In the genomic region with DNA sequence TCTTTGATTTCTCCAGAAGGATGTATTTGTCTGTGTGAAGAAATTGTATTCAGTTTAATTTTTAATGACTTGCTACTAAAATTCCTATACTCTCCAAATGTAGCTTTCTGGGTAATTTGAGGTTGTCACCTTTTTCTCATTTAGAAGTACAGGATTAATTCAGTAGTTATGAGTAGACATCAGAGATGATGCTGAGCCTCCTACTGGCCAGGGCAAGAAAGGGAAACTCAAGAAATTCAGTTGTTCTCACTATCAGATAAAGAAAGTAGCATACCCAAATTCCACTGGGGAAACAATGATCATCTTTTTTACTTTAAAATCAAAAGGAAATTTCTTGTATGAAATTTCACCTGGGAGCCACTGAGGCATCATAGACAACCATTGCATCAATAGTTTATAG, we compare ENCODE assay signal across 15 cellular contexts.
DNase-seq lines count a peak whose midpoint lies in the region; ATAC-seq and TF ChIP-seq lines count a peak whose summit lies in the region.
"Had no signal": no experiment of that assay in that cellular context is flagged by ENCODE, and none has a peak within 500 bp of the region (broad histone marks: within the 10 kb centered on the region; RNA-seq: fewer than 3 reads in every experiment).

No MANE protein-coding gene starts in this region.

- no peaks in the 10 kb centered on the region for H3F3A ChIP-seq in GM23338 (replicated peaks; ENCODE audit: low read depth)

- no peak overlapping the region for H3K27ac ChIP-seq in GM23338 (ENCODE audit: low read depth)
- H3K27ac ChIP-seq in RWPE1, result no peak overlapping the region

- H3K79me2 ChIP-seq in GM23338 (replicated peaks; ENCODE audit: insufficient read depth), result no peaks in the 10 kb centered on the region

- H3K36me3 ChIP-seq in BE2C (no peaks in the 10 kb centered on the region), GM23338 (ENCODE audit: insufficient read depth) (peaks cover 4% of the 10 kb centered on the region; the same call in 1 of the 2 replicates)
- H3K36me3 ChIP-seq: HAP-1 had no signal

- no peaks in the 10 kb centered on the region for H3K4me1 Mint-ChIP-seq in GM23338
- H3K4me1 Mint-ChIP-seq: activated naive CD8-positive, alpha-beta T cell treated with anti-CD3 and anti-CD28 coated beads, Interleukin-2, amount 10 ng/mL, durations not matched to agents 7 days and 5 days; naive thymus-derived CD4-positive, alpha-beta T cell had no signal

- DNase-seq in BE2C (no peak), GM23338 (ENCODE audit: low spot score) (peak; percentile 24), RKO (ENCODE audit: low spot score) (peak; percentile 5), fibroblast of mammary gland (ENCODE audit: low read depth) (peak; percentile 24), NCI-H524 treated with DMSO at 0.1 percent for 48 hours (lab: John Stamatoyannopoulos, UW) (no peak), RWPE1 (ENCODE audit: low spot score) (no peak)
- no peak for DNase-seq in stimulated activated CD4-positive, alpha-beta T cell treated with anti-CD3 and anti-CD28 coated beads, Interleukin-2, amount 100 ng/mL, for 48 hours
- DNase-seq: activated naive CD8-positive, alpha-beta T cell treated with anti-CD3 and anti-CD28 coated beads, Interleukin-2, amount 10 ng/mL, durations not matched to agents 7 days and 5 days; dermis blood vessel endothelial cell; naive thymus-derived CD4-positive, alpha-beta T cell; NCI-H1105 treated with DMSO at 0.1 percent for 48 hours had no signal

- peaks cover 12% of the 10 kb centered on the region for H3K9me3 Mint-ChIP-seq in GM23338

- H3K27me3 Mint-ChIP-seq in GM23338 (ENCODE audit: insufficient read depth, low read depth, poor library complexity), result no peaks in the 10 kb centered on the region
- H3K27me3 Mint-ChIP-seq: activated naive CD8-positive, alpha-beta T cell treated with anti-CD3 and anti-CD28 coated beads, Interleukin-2, amount 10 ng/mL, durations not matched to agents 7 days and 5 days; naive thymus-derived CD4-positive, alpha-beta T cell had no signal

- CTCF ChIA-PET in RWPE1 (lab: Yijun Ruan, JAX), result interaction anchor here (0.7 kb wide), 1 partner anchor 738 kb away, joined by 3 read pairs; no protein-coding TSS in a partner anchor

- TF ChIP-seq CTCF in BE2C (IDR thresholded peaks at IDR 0.05; ENCODE audit: low read depth, low read length), result peak; percentile 13; the same call in 1 of the 2 replicates
- TF ChIP-seq CTCF in GM23338 (conservative IDR thresholded peaks at IDR 0.05; ENCODE audit: low read depth in 2 of 2), result peak; percentile 51 to 52
- TF ChIP-seq CTCF in fibroblast of mammary gland (conservative IDR thresholded peaks at IDR 0.05; ENCODE audit: control insufficient read depth, insufficient read depth, low read depth, low read length), result peak; percentile 61
- TF ChIP-seq CTCF in RWPE1 (conservative IDR thresholded peaks at IDR 0.05; ENCODE audit: low read depth), result no peak

- H3K4me3 ChIP-seq in BE2C (ENCODE audit: low read depth, low read length), result no peak overlapping the region
- no peak overlapping the region for H3K4me3 ChIP-seq in GM23338
- no peak overlapping the region for H3K4me3 ChIP-seq in fibroblast of mammary gland (ENCODE audit: control insufficient read depth, low read depth, low read length)
- H3K4me3 ChIP-seq: HAP-1 had no signal

- H3K4me1 ChIP-seq in BE2C (no peaks in the 10 kb centered on the region), GM23338 (ENCODE audit: insufficient read depth) (no peaks in the 10 kb centered on the region)
- H3K4me1 ChIP-seq: HAP-1 had no signal

- no peaks in the 10 kb centered on the region; the same call in 1 of the 2 replicates for H3K9me3 ChIP-seq in BE2C
- H3K9me3 ChIP-seq: HAP-1 had no signal

- no peak overlapping the region for H3K27ac Mint-ChIP-seq in GM23338
- H3K27ac Mint-ChIP-seq: activated naive CD8-positive, alpha-beta T cell treated with anti-CD3 and anti-CD28 coated beads, Interleukin-2, amount 10 ng/mL, durations not matched to agents 7 days and 5 days; naive thymus-derived CD4-positive, alpha-beta T cell had no signal

- H3K27me3 ChIP-seq in BE2C (no peaks in the 10 kb centered on the region), GM23338 (ENCODE audit: insufficient read depth) (no peaks in the 10 kb centered on the region)

- H3K9me2 ChIP-seq in GM23338 (ENCODE audit: insufficient read depth), result no peaks in the 10 kb centered on the region

- POLR2A ChIA-PET in RWPE1 (lab: Yijun Ruan, JAX; ENCODE audit: low non-redundant PET), result no interaction called here

- ATAC-seq in GM23338 (no peak), HG03565 (IDR thresholded peaks at IDR 0.05; ENCODE audit: unreplicated experiment) (no peak)
- ATAC-seq: activated CD4-positive, CD25-positive, alpha-beta regulatory T cell treated with anti-CD3 and anti-CD28 coated beads, Interleukin-2, amount 50 U/mL, for 24 hours; left lobe of liver; naive thymus-derived CD4-positive, alpha-beta T cell had no signal

- H3K4me2 ChIP-seq in GM23338, result no peak overlapping the region

- no peaks in the 10 kb centered on the region for H4K20me1 ChIP-seq in GM23338 (replicated peaks; ENCODE audit: insufficient read depth)

- H3K36me3 Mint-ChIP-seq in GM23338 (ENCODE audit: low read depth), result peaks cover 12% of the 10 kb centered on the region
- H3K36me3 Mint-ChIP-seq: activated naive CD8-positive, alpha-beta T cell treated with anti-CD3 and anti-CD28 coated beads, Interleukin-2, amount 10 ng/mL, durations not matched to agents 7 days and 5 days had no signal

- H2AFZ ChIP-seq in GM23338, result no peak overlapping the region

- no peak overlapping the region for H3K4me3 Mint-ChIP-seq in GM23338
- H3K4me3 Mint-ChIP-seq: activated naive CD8-positive, alpha-beta T cell treated with anti-CD3 and anti-CD28 coated beads, Interleukin-2, amount 10 ng/mL, durations not matched to agents 7 days and 5 days; naive thymus-derived CD4-positive, alpha-beta T cell had no signal

TF ChIP-seq in GM23338, 12 proteins besides CTCF, POLR2A, EP300 and RAD21 (continues in another document):
- TF ChIP-seq CREB1 (CRISPR knock-in tag; IDR thresholded peaks at IDR 0.05; ENCODE audit: low read depth), result no peak
- no peak for TF ChIP-seq POLR2AphosphoS5 (IDR thresholded peaks at IDR 0.05; ENCODE audit: low read depth)
- TF ChIP-seq EZH2phosphoT487 (IDR thresholded peaks at IDR 0.05; ENCODE audit: unreplicated experiment), result no peak
- TF ChIP-seq, protein P1, sequence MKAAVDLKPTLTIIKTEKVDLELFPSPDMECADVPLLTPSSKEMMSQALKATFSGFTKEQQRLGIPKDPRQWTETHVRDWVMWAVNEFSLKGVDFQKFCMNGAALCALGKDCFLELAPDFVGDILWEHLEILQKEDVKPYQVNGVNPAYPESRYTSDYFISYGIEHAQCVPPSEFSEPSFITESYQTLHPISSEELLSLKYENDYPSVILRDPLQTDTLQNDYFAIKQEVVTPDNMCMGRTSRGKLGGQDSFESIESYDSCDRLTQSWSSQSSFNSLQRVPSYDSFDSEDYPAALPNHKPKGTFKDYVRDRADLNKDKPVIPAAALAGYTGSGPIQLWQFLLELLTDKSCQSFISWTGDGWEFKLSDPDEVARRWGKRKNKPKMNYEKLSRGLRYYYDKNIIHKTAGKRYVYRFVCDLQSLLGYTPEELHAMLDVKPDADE (IDR thresholded peaks at IDR 0.05), result no peak
- no peak for TF ChIP-seq JUNB (IDR thresholded peaks at IDR 0.05; ENCODE audit: unreplicated experiment)

Comparison
In these comparisons a context has a peak if more than half of its experiments do, and no peak if none do; other contexts are left out.
1. DNase-seq: peak in GM23338 (single experiment), RKO (single experiment) and fibroblast of mammary gland (single experiment); none in BE2C (single experiment), NCI-H524 treated with DMSO at 0.1 percent for 48 hours (single experiment), RWPE1 (single experiment) and stimulated activated CD4-positive, alpha-beta T cell treated with anti-CD3 and anti-CD28 coated beads, Interleukin-2, amount 100 ng/mL, for 48 hours (0 of 2).